27 cellular contexts compared by ENCODE assay signal in the genomic region with DNA sequence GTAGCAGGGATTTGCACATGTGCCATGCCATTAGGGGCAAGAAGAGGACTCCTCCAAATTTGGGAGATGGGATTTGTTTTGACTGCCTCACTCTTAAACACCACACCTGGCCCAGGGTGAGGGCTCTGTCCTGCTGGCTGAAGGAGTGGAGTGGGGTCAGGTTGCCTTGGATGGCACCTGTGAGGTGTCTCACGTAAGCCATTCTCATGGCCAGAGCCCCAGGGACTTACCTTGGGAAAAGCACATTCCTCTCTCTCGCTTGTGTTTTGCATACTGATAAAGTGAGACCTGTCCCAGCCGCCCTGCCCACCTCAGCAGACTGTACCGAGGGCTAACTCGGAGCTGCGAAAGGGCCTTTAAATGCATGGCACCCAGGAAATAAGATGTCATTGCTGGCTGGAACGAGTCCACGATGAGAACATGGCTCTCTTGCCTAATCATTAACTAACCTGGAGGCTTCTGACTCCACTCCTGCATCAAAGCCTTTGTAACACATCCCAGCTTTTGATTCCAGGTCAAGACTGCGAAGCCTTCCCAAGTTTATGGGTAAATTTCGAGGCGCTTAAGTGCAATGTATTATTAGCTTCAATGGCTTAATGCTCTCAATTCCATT.
A peak's percentile ranks its signal among the peaks of the same experiment; 100 is the strongest.
DNase-seq lines count a peak whose midpoint lies in the region; ATAC-seq and TF ChIP-seq lines count a peak whose summit lies in the region.
"Had no signal": no experiment of that assay in that cellular context is flagged by ENCODE, and none has a peak within 500 bp of the region (broad histone marks: within the 10 kb centered on the region; RNA-seq: fewer than 3 reads in every experiment).

No MANE protein-coding gene starts in this region.

- no peak for TF ChIP-seq EP300 in esophagus muscularis mucosa (IDR thresholded peaks at IDR 0.05)

- no peak for ATAC-seq in Right ventricle myocardium inferior
- peak; percentile 86 for ATAC-seq in mucosa of descending colon
- ATAC-seq in HG02763 (IDR thresholded peaks at IDR 0.05; ENCODE audit: unreplicated experiment) = no peak
- ATAC-seq: naive thymus-derived CD8-positive, alpha-beta T cell had no signal

- whole genome bisulfite sequencing in esophagus muscularis mucosa = 72% methylated on average over 10 of the region's 11 CpGs

- DNase-seq in cardiac septum (ENCODE audit: low spot score) (peak; percentile 29), Right ventricle myocardium inferior (ENCODE audit: missing footprints) (no peak), glomerular visceral epithelial cell (ENCODE audit: extremely low spot score) (peak; percentile 8), mucosa of descending colon (peak in 1 of 3 donors; percentile 51), NCI-H446 (lab: John Stamatoyannopoulos, UW) (no peak), NCI-H2081 treated with DMSO at 0.1 percent for 48 hours (lab: John Stamatoyannopoulos, UW) (no peak), esophagus muscularis mucosa (ENCODE audit: extremely low spot score) (no peak)
- DNase-seq: 8988T; activated CD4-positive, alpha-beta T cell treated with anti-CD3 and anti-CD28 coated beads for 48 hours; activated gamma-delta T cell; activated naive CD8-positive, alpha-beta T cell treated with anti-CD3 and anti-CD28 coated beads for 36 hours; activated T-cell treated with anti-CD3 and anti-CD28 coated beads, Interleukin-2, amount 50 U/mL, for 24 hours; anterior cingulate cortex; HFFc6; KG1; midbrain; naive thymus-derived CD8-positive, alpha-beta T cell; NCI-H1092 treated with DMSO at 0.1 percent for 48 hours; NCI-H187 treated with DMSO at 0.1 percent for 48 hours; NCI-H82; nucleus accumbens; stimulated activated naive CD4-positive, alpha-beta T cell; SW 1271; T-helper 9 cell; upper lobe of left lung; WERI-Rb-1 had no signal

- no peak overlapping the region for H3K27ac ChIP-seq in esophagus muscularis mucosa (replicated peaks in 1 of 4)
- H3K27ac ChIP-seq: upper lobe of left lung, WERI-Rb-1 had no signal

- H3K9me3 ChIP-seq in mucosa of descending colon (no peaks in the 10 kb centered on the region), esophagus muscularis mucosa (no peaks in the 10 kb centered on the region)
- H3K9me3 ChIP-seq: upper lobe of left lung had no signal

- intact Hi-C loops in cardiac septum (cut with DNase I) (no loop called here), Right ventricle myocardium inferior (cut with DNase I) (no loop called here), mucosa of descending colon (cut with DNase I, micrococcal nuclease) (no loop called here), esophagus muscularis mucosa (cut with DNase I) (no loop called here)

- H3K4me1 ChIP-seq in mucosa of descending colon (ENCODE audit: low read depth) (peaks cover 5% of the 10 kb centered on the region), esophagus muscularis mucosa (no peaks in the 10 kb centered on the region)
- H3K4me1 ChIP-seq: upper lobe of left lung had no signal

- peaks cover 0 to 28% (median 0%) of the 10 kb centered on the region in 4 donors for H3K27me3 ChIP-seq in esophagus muscularis mucosa
- H3K27me3 ChIP-seq: upper lobe of left lung had no signal

- H3K36me3 ChIP-seq in mucosa of descending colon (ENCODE audit: low read depth) (no peaks in the 10 kb centered on the region), esophagus muscularis mucosa (no peaks in the 10 kb centered on the region)
- H3K36me3 ChIP-seq: upper lobe of left lung, WERI-Rb-1 had no signal

- H3K4me3 ChIP-seq in mucosa of descending colon (no peak overlapping the region), esophagus muscularis mucosa (no peak overlapping the region)
- H3K4me3 ChIP-seq: upper lobe of left lung had no signal

- TF ChIP-seq CTCF in mucosa of descending colon (IDR thresholded peaks at IDR 0.05) (no peak), esophagus muscularis mucosa (IDR thresholded peaks at IDR 0.05) (no peak)

- TF ChIP-seq POLR2A in esophagus muscularis mucosa (IDR thresholded peaks at IDR 0.05; ENCODE audit: low read depth) = no peak

Comparison
In these comparisons a context has a peak if more than half of its experiments do, and no peak if none do; other contexts are left out.
1. DNase-seq: peak in cardiac septum (single experiment) and glomerular visceral epithelial cell (single experiment); none in Right ventricle myocardium inferior (single experiment), NCI-H446 (0 of 2), NCI-H2081 treated with DMSO at 0.1 percent for 48 hours (single experiment) and esophagus muscularis mucosa (single experiment).